ENCODE assay signal across 12 cellular contexts in genomic region chrX:13762015-13762414, GRCh38.
"Had no signal": no experiment of that assay in that cellular context is flagged by ENCODE, and none has a peak within 500 bp of the region (broad histone marks: within the 10 kb centered on the region; RNA-seq: fewer than 3 reads in every experiment).

No MANE protein-coding gene starts in this region.

- H3K27ac ChIP-seq: pancreas, WERI-Rb-1 had no signal

- H3K4me1 ChIP-seq: uterus had no signal

- DNase-seq: activated CD4-positive, alpha-beta T cell treated with anti-CD3 and anti-CD28 coated beads for 48 hours; activated naive CD4-positive, alpha-beta T cell treated with Interleukin-2 at 50 U/mL for 16 hours; cortex of kidney; effector memory CD8-positive, alpha-beta T cell; pancreas; stimulated activated CD4-positive, alpha-beta T cell treated with anti-CD3 and anti-CD28 coated beads, Interleukin-4, amount 100 ng/mL, for 24 hours; T-helper 1 cell; uterus; WERI-Rb-1 had no signal

- H3K4me3 Mint-ChIP-seq: effector memory CD8-positive, alpha-beta T cell; neural crest cell; stimulated activated naive CD8-positive, alpha-beta T cell treated with anti-CD3 and anti-CD28 coated beads, Interleukin-15, Interleukin-2, amounts not matched to agents 100 ng/mL and 50 ng/mL, for 24 hours had no signal

- H3K36me3 ChIP-seq: uterus had no signal

- H3K4me3 ChIP-seq: pancreas, uterus had no signal

- H3K27me3 ChIP-seq: pancreas, uterus had no signal

- FAIRE-seq: keratinocyte had no signal

- H3K27ac Mint-ChIP-seq: stimulated activated naive CD8-positive, alpha-beta T cell treated with anti-CD3 and anti-CD28 coated beads, Interleukin-15, Interleukin-2, amounts not matched to agents 100 ng/mL and 50 ng/mL, for 24 hours had no signal

- H3K27me3 Mint-ChIP-seq: effector memory CD8-positive, alpha-beta T cell; stimulated activated naive CD8-positive, alpha-beta T cell treated with anti-CD3 and anti-CD28 coated beads, Interleukin-15, Interleukin-2, amounts not matched to agents 100 ng/mL and 50 ng/mL, for 24 hours had no signal

- H3K9me3 ChIP-seq: pancreas, uterus had no signal

- H3K9me3 Mint-ChIP-seq: effector memory CD8-positive, alpha-beta T cell; stimulated activated naive CD8-positive, alpha-beta T cell treated with anti-CD3 and anti-CD28 coated beads, Interleukin-15, Interleukin-2, amounts not matched to agents 100 ng/mL and 50 ng/mL, for 24 hours had no signal
